ENCODE assay signal across 8 cellular contexts in the genomic region with DNA sequence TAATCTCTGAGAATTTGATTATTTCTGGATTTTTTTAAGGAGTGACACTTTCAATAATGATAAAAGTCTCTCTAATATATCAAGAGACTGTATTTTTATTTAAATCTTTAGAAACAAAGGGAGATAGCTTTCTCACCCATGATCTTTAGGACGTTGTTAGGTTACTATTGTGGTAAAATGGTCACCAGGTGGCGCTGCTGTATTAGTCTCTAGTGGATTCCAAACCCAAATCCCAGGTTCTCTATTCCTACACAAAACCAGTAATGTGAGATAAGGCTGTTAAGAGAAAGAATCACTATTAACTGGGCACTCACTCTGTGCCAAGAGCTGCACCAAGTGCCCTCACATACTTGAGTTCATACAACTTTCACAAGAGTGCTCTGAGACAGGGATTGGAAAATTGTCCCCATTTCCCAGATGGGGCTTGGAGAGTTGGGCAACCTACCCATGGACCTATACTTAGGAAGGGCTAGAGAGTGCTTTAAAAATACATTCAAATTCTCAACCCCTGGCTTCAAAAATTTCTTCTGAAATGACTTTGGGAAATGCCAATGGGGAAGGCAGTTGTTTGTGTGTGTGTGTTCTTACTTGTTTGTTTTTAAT.
A peak's percentile ranks its signal among the peaks of the same experiment; 100 is the strongest.
DNase-seq lines count a peak whose midpoint lies in the region; ATAC-seq, FAIRE-seq and TF ChIP-seq lines count a peak whose summit lies in the region.

No MANE protein-coding gene starts in this region.

- H3K56ac ChIP-seq in H9 (ENCODE audit: insufficient read length, low read depth, low read length) (no peak overlapping the region), mesendoderm (ENCODE audit: low read length) (no peak overlapping the region)

- no peak overlapping the region for H2BK20ac ChIP-seq in H9 (ENCODE audit: low read depth, low read length, poor library complexity, severe bottlenecking)

- H2BK15ac ChIP-seq in H9 (ENCODE audit: low read depth, low read length) (no peak overlapping the region), mesendoderm (replicated peaks; ENCODE audit: low read depth) (peak overlapping the region; percentile 92)

- no peaks in the 10 kb centered on the region for H3K27me3 ChIP-seq in CD4-positive, alpha-beta T cell (ENCODE audit: control insufficient read depth, insufficient read depth, low read length)
- H3K27me3 ChIP-seq in H9 (ENCODE audit: insufficient read depth, low read length) (no peaks in the 10 kb centered on the region), endothelial cell of umbilical vein (ENCODE audit: control insufficient read depth in 2 of 2, insufficient read depth in 2 of 2, low read length in 2 of 2) (no peaks in the 10 kb centered on the region), mesendoderm (ENCODE audit: insufficient read depth, low read length, poor library complexity) (no peaks in the 10 kb centered on the region)

- H3K27me3 Mint-ChIP-seq in CD4-positive, alpha-beta T cell = no peaks in the 10 kb centered on the region
- no peaks in the 10 kb centered on the region for H3K27me3 Mint-ChIP-seq in H9 (ENCODE audit: low read depth)

- no peak overlapping the region for H4K91ac ChIP-seq in H9 (ENCODE audit: insufficient read length, low read depth, low read length)

- H3K23ac ChIP-seq in H9 (ENCODE audit: insufficient read length, low read depth, low read length) = no peak overlapping the region
- no peak overlapping the region for H3K23ac ChIP-seq in mesendoderm (ENCODE audit: low read length)

- H2BK120ac ChIP-seq in H9 (ENCODE audit: low read depth, low read length, poor library complexity, severe bottlenecking) = no peak overlapping the region
- H2BK120ac ChIP-seq in mesendoderm (ENCODE audit: low read depth, low read length) = no peak overlapping the region

- CTCF ChIA-PET in CD4-positive, alpha-beta T cell (lab: Charles Lee) = no interaction called here
- CTCF ChIA-PET in endothelial cell of umbilical vein (lab: Charles Lee) = interaction anchor here (0.5 to 9.0 kb wide), 42 partner anchors 8 to 1435 kb away, joined by 3 to 170 read pairs (median 5); no protein-coding TSS in a partner anchor

- H3T11ph ChIP-seq in H9 (ENCODE audit: low read length) = no peak overlapping the region

- no CpG with 5 or more reads among the region's 2 CpGs for WGBS in H9 (ENCODE audit: extremely low coverage, insufficient read length, low lambda C conversion rate)
- no CpG with 5 or more reads among the region's 2 CpGs for WGBS in mesendoderm (ENCODE audit: extremely low coverage, insufficient coverage, low lambda C conversion rate)

- no TSS peak for BruUV-seq in endothelial cell of umbilical vein (replicated peaks; lab: Mats Ljungman, UMichigan)

- H4K8ac ChIP-seq in H9 (replicated peaks; ENCODE audit: insufficient read length, low read depth, low read length) (no peak overlapping the region), mesendoderm (ENCODE audit: low read depth, low read length) (no peak overlapping the region)

- H3K9me3 Mint-ChIP-seq in CD4-positive, alpha-beta T cell = no peaks in the 10 kb centered on the region
- H3K9me3 Mint-ChIP-seq in H9 = no peaks in the 10 kb centered on the region

- FAIRE-seq in endothelial cell of umbilical vein (lab: Jason Lieb, UNC) = peak; percentile 70

- H4K5ac ChIP-seq in H9 (ENCODE audit: insufficient read length, low read depth, low read length) (no peak overlapping the region), mesendoderm (ENCODE audit: low read length) (no peak overlapping the region)

- no peak overlapping the region for H3K4me3 Mint-ChIP-seq in CD4-positive, alpha-beta T cell
- H3K4me3 Mint-ChIP-seq in H9 = no peak overlapping the region

- H3K9me3 ChIP-seq in CD4-positive, alpha-beta T cell (ENCODE audit: control insufficient read depth, low read length) = no peaks in the 10 kb centered on the region
- H3K9me3 ChIP-seq in H9 (ENCODE audit: control insufficient read depth, low read depth, low read length) (no peaks in the 10 kb centered on the region), endothelial cell of umbilical vein (replicated peaks; ENCODE audit: control insufficient read depth, insufficient read depth, low read length) (no peaks in the 10 kb centered on the region)

- no peak overlapping the region for H2BK12ac ChIP-seq in H9 (ENCODE audit: insufficient read length, low read depth, low read length)

- no peaks in the 10 kb centered on the region for H3K23me2 ChIP-seq in H9 (ENCODE audit: insufficient read length, low read depth, low read length, poor library complexity, severe bottlenecking)

- no peak overlapping the region for H2AFZ ChIP-seq in H9 (ENCODE audit: low read length)
- H2AFZ ChIP-seq in endothelial cell of umbilical vein (ENCODE audit: low read depth, low read length) = no peak overlapping the region

- H3K4me3 ChIP-seq in endothelial cell of umbilical vein (replicated peaks in 1 of 3; ENCODE audit: insufficient read depth in 1 of 3, low read depth in 1 of 3, low read length in 3 of 3) (no peak overlapping the region), mesendoderm (ENCODE audit: low read length) (no peak overlapping the region)

- H3K27ac ChIP-seq in CD4-positive, alpha-beta T cell (ENCODE audit: low read depth, low read length) = no peak overlapping the region
- H3K27ac ChIP-seq in H9 (ENCODE audit: insufficient read length, low read depth, low read length) = no peak overlapping the region
- H3K27ac ChIP-seq in endothelial cell of umbilical vein (ENCODE audit: insufficient read depth, low read depth, low read length) = no peak overlapping the region
- H3K27ac ChIP-seq in mesendoderm (ENCODE audit: low read depth, low read length) = no peak overlapping the region

- intact Hi-C loops in CD4-positive, alpha-beta T cell (cut with DNase I, micrococcal nuclease) = loop anchor here (1.0 to 10.0 kb wide), 4 partner anchors 738 to 1752 kb away; no protein-coding TSS in a partner anchor
- intact Hi-C loops in endothelial cell of umbilical vein (cut with micrococcal nuclease) = loop anchor here (1.0 to 5.0 kb wide), 6 partner anchors 29 to 1536 kb away; no protein-coding TSS in a partner anchor

- no peaks in the 10 kb centered on the region for H3K79me2 ChIP-seq in H9 (ENCODE audit: insufficient read depth, low read length)
- no peaks in the 10 kb centered on the region for H3K79me2 ChIP-seq in endothelial cell of umbilical vein (ENCODE audit: control insufficient read depth, insufficient read depth, low read length)
- no peaks in the 10 kb centered on the region for H3K79me2 ChIP-seq in mesendoderm (ENCODE audit: control insufficient read depth, insufficient read depth, low read length)

- no peak overlapping the region for H3K4ac ChIP-seq in H9 (ENCODE audit: low read depth, low read length)
- H3K4ac ChIP-seq in mesendoderm (ENCODE audit: low read depth, low read length) = no peak overlapping the region

- no peak overlapping the region for H3K14ac ChIP-seq in H9 (ENCODE audit: insufficient read depth, low read length)

- peak in 9 of 10 experiments; percentile 2 to 39 (median 25) for DNase-seq in CD4-positive, alpha-beta T cell
- peak; percentile 69 for DNase-seq in H9
- peak; percentile 9 for DNase-seq in NCI-H226
- DNase-seq in activated CD4-positive, alpha-beta T cell treated with anti-CD3 and anti-CD28 coated beads, Interleukin-2, amount 50 U/mL, for 1 hour = peak; percentile 51
- DNase-seq in endothelial cell of umbilical vein (ENCODE audit: low read depth, low spot score) = peak; percentile 76
- DNase-seq in mesendoderm = peak; percentile 81
- DNase-seq in stimulated activated CD8-positive, alpha-beta memory T cell treated with anti-CD3 and anti-CD28 coated beads, Interleukin-7, amount 100 ng/mL, for 24 hours (ENCODE audit: low read depth) = peak; percentile 21

- POLR2A ChIA-PET in CD4-positive, alpha-beta T cell (lab: Charles Lee) = no interaction called here
- POLR2A ChIA-PET in endothelial cell of umbilical vein (lab: Charles Lee) = interaction anchor here (0.6 kb wide), 1 partner anchor 102 kb away, joined by 3 read pairs; no protein-coding TSS in a partner anchor

- no peaks in the 10 kb centered on the region for H4K20me1 ChIP-seq in H9 (ENCODE audit: control insufficient read depth, insufficient read depth, insufficient read length)
- H4K20me1 ChIP-seq in endothelial cell of umbilical vein (replicated peaks; ENCODE audit: control insufficient read depth, extremely low read depth, insufficient read depth, low read length) = no peaks in the 10 kb centered on the region

- H3K79me1 ChIP-seq in H9 (ENCODE audit: insufficient read depth, low read depth, low read length, poor library complexity, severe bottlenecking) = no peaks in the 10 kb centered on the region
- H3K79me1 ChIP-seq in mesendoderm (ENCODE audit: low read length) = no peaks in the 10 kb centered on the region

- dilution Hi-C loops in endothelial cell of umbilical vein (cut with MboI; ENCODE audit: extremely low pct_ligation_motif_present, low sequenced_read_pairs) = no loop called here

- no peak overlapping the region for H3K27ac Mint-ChIP-seq in CD4-positive, alpha-beta T cell
- no peak overlapping the region for H3K27ac Mint-ChIP-seq in H9

- ATAC-seq in CD4-positive, alpha-beta T cell (ENCODE audit: poor library complexity) = peak; percentile 48
- no peak for ATAC-seq in HG03469 (IDR thresholded peaks at IDR 0.05; ENCODE audit: unreplicated experiment)

- TF ChIP-seq CTCF in CD4-positive, alpha-beta T cell (IDR thresholded peaks at IDR 0.05) = peak; percentile 65
- TF ChIP-seq CTCF in H9 (conservative IDR thresholded peaks at IDR 0.05) (peak; percentile 88), endothelial cell of umbilical vein (IDR thresholded peaks at IDR 0.05; ENCODE audit: extremely low read depth in 1 of 2, insufficient read depth in 1 of 2, low read depth in 1 of 2, low read length in 2 of 2) (peak; percentile 55 to 56)

- H2BK5ac ChIP-seq in H9 (ENCODE audit: insufficient read length, low read length) = no peak overlapping the region
- H2BK5ac ChIP-seq in mesendoderm (ENCODE audit: low read length) = no peak overlapping the region

- H3K4me1 ChIP-seq in H9 (ENCODE audit: insufficient read depth, low read length) (no peaks in the 10 kb centered on the region), endothelial cell of umbilical vein (ENCODE audit: control insufficient read depth, extremely low read depth, insufficient read depth, low read length) (peaks cover 5% of the 10 kb centered on the region), mesendoderm (ENCODE audit: control insufficient read depth, low read depth, low read length) (peaks cover 2% of the 10 kb centered on the region)

- H3K4me2 ChIP-seq in H9 (ENCODE audit: insufficient read depth, insufficient read length, low read length) = no peak overlapping the region
- no peak overlapping the region for H3K4me2 ChIP-seq in endothelial cell of umbilical vein (ENCODE audit: insufficient read depth, low read length)
- no peak overlapping the region for H3K4me2 ChIP-seq in mesendoderm (ENCODE audit: low read length)

- H3K4me1 Mint-ChIP-seq in CD4-positive, alpha-beta T cell (ENCODE audit: low read depth) = no peaks in the 10 kb centered on the region
- peaks cover 0 to 9% of the 10 kb centered on the region in 2 experiments; a peak in 2 of 4 replicates for H3K4me1 Mint-ChIP-seq in H9

- H3K36me3 ChIP-seq in endothelial cell of umbilical vein (ENCODE audit: control insufficient read depth in 2 of 2, extremely low read depth in 1 of 2, insufficient read depth in 2 of 2, low read length in 2 of 2) (no peaks in the 10 kb centered on the region), mesendoderm (ENCODE audit: control insufficient read depth, insufficient read depth, low read length) (no peaks in the 10 kb centered on the region)

- no peaks in the 10 kb centered on the region for H3K9me1 ChIP-seq in endothelial cell of umbilical vein (replicated peaks; ENCODE audit: control insufficient read depth, extremely low read depth, insufficient read depth, low read length)

- H2AK5ac ChIP-seq in H9 (ENCODE audit: insufficient read length, low read length) = no peak overlapping the region
- no peak overlapping the region for H2AK5ac ChIP-seq in mesendoderm (ENCODE audit: low read length)

- TF ChIP-seq POLR2A in endothelial cell of umbilical vein (IDR thresholded peaks at IDR 0.05; ENCODE audit: low read depth, low read length) = no peak

- no peaks in the 10 kb centered on the region for H3K36me3 Mint-ChIP-seq in CD4-positive, alpha-beta T cell (ENCODE audit: low read depth)
- H3K36me3 Mint-ChIP-seq in H9 (ENCODE audit: insufficient read depth in 1 of 3, low read depth in 3 of 3) = no peaks in the 10 kb centered on the region

- H3K18ac ChIP-seq in H9 (ENCODE audit: insufficient read length, low read depth, low read length) = no peak overlapping the region
- H3K18ac ChIP-seq in mesendoderm (ENCODE audit: low read length) = no peak overlapping the region

- H3K9ac ChIP-seq in H9 (ENCODE audit: extremely low read depth, insufficient read length, low read length) (no peak overlapping the region), endothelial cell of umbilical vein (replicated peaks; ENCODE audit: extremely low read depth, insufficient read depth, low read length) (no peak overlapping the region), mesendoderm (ENCODE audit: low read length) (no peak overlapping the region)

Comparison
In these comparisons a context has a peak if more than half of its experiments do, and no peak if none do; other contexts are left out.
1. DNase-seq: peak in every context shown above with its lines; median percentile 81 in mesendoderm; 76 in endothelial cell of umbilical vein; 69 in H9; 51 in activated CD4-positive, alpha-beta T cell treated with anti-CD3 and anti-CD28 coated beads, Interleukin-2, amount 50 U/mL, for 1 hour; 25 in CD4-positive, alpha-beta T cell; 21 in stimulated activated CD8-positive, alpha-beta memory T cell treated with anti-CD3 and anti-CD28 coated beads, Interleukin-7, amount 100 ng/mL, for 24 hours; 9 in NCI-H226.